ENCODE assay signal across 1 cellular context in genomic region chr6:53398541-53399344, GRCh38.
TF ChIP-seq lines count a peak whose summit lies in the region.

No MANE protein-coding gene starts in this region.

TF ChIP-seq in HepG2, 621 proteins besides CTCF, POLR2A, EP300 and RAD21 (continued from another document):
- TF ChIP-seq ZNF770 (CRISPR knock-in tag; IDR thresholded peaks at IDR 0.05) (no peak), CBX2 (IDR thresholded peaks at IDR 0.05; ENCODE audit: low read depth, low read length) (no peak), CBX2 (CRISPR knock-in tag; IDR thresholded peaks at IDR 0.05; ENCODE audit: low read depth) (no peak), ZNF788 (CRISPR knock-in tag; IDR thresholded peaks at IDR 0.05; ENCODE audit: borderline replicate concordance) (no peak), ZNF737 (CRISPR knock-in tag; IDR thresholded peaks at IDR 0.05; ENCODE audit: borderline replicate concordance) (no peak), ZFP36L1 (CRISPR knock-in tag; IDR thresholded peaks at IDR 0.05) (no peak), RELA (CRISPR knock-in tag; IDR thresholded peaks at IDR 0.05) (no peak), GFI1 (CRISPR knock-in tag; IDR thresholded peaks at IDR 0.05; ENCODE audit: borderline replicate concordance) (no peak), HNRNPK (IDR thresholded peaks at IDR 0.05; ENCODE audit: low read depth, low read length, poor library complexity, severe bottlenecking) (no peak), AHR (CRISPR knock-in tag; IDR thresholded peaks at IDR 0.05) (no peak), SNAI1 (CRISPR knock-in tag; IDR thresholded peaks at IDR 0.05; ENCODE audit: borderline replicate concordance) (no peak), IKZF1 (IDR thresholded peaks at IDR 0.05) (no peak), RORA (CRISPR knock-in tag; IDR thresholded peaks at IDR 0.05) (no peak), NRL (CRISPR knock-in tag; IDR thresholded peaks at IDR 0.05; ENCODE audit: borderline replicate concordance) (no peak)
TF ChIP-seq in HepG2: peak in this region for 0.
